In the genomic region with DNA sequence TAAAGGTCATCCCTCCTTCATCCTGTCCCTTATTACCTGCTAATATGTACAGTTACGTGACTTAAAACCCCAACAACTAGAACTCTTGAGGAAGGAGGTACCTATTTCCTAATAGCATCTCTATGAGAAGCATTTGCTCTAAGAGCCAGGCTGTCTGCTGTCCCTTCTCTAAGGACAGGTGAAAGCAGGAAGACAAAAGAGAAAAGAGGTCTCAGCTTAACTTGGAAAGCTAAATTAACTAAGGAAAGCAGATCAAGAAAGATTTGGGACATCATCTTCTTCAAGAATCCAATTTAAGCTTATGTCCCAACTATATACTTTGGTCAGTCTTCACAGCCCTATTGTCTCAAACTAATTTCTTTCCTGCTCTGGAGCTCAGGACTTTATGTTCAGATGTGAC, we compare ENCODE assay signal across 9 cellular contexts. TPM values are rescaled to one million over a fixed set of nuclear protein-coding genes. Genes with fewer than 3 reads are reported as not detected.
DNase-seq lines count a peak whose midpoint lies in the region; ATAC-seq and TF ChIP-seq lines count a peak whose summit lies in the region.
"Had no signal": no experiment of that assay in that cellular context is flagged by ENCODE, and none has a peak within 500 bp of the region (broad histone marks: within the 10 kb centered on the region; RNA-seq: fewer than 3 reads in every experiment).

No MANE protein-coding gene starts in this region.

- in situ Hi-C loops in GM23248 (cut with MboI): no loop called here

- H3K4me3 ChIP-seq in GM23248 (peak overlapping the region; percentile 87), fibroblast of the aortic adventitia (ENCODE audit: low read depth, low read length) (peak overlapping the region; percentile 82), skeletal muscle tissue (ENCODE audit: low read length in 3 of 3) (peak overlapping the region; percentile 78 to 93 (median 93))

- peaks cover 47% of the 10 kb centered on the region for H3K4me1 Mint-ChIP-seq in T-helper 17 cell

- H3K27me3 Mint-ChIP-seq in T-helper 17 cell: no peaks in the 10 kb centered on the region

- H3K4me1 ChIP-seq in GM23248 (ENCODE audit: insufficient read depth): peaks cover 31% of the 10 kb centered on the region
- H3K4me1 ChIP-seq in skeletal muscle tissue (ENCODE audit: control insufficient read depth in 3 of 3, insufficient read depth in 3 of 3, low read length in 3 of 3): peaks cover 33 to 47% (median 41%) of the 10 kb centered on the region in 3 donors

- H3K9ac ChIP-seq in GM23248 (peak overlapping the region; percentile 83), skeletal muscle tissue (ENCODE audit: low read depth in 1 of 3, low read length in 3 of 3) (peak overlapping the region; percentile 78 to 95 (median 93))

- 54 to 64% methylated on average over 1 of the region's 1 CpG for WGBS in GM23248 (ENCODE audit: low coverage in 1 of 2, low lambda C conversion rate in 2 of 2, missing lambda C conversion rate in 2 of 2), 2 experiments

- peaks cover 71% of the 10 kb centered on the region for H3K79me2 ChIP-seq in GM23248 (ENCODE audit: insufficient read depth)

- peaks cover 39% of the 10 kb centered on the region for H4K20me1 ChIP-seq in GM23248 (ENCODE audit: insufficient read depth)

- H3K27ac Mint-ChIP-seq in T-helper 17 cell: peak overlapping the region; percentile 84

- H3F3A ChIP-seq in GM23248 (ENCODE audit: insufficient read depth): peaks cover 18% of the 10 kb centered on the region; the same call in 1 of the 2 replicates

- H3K4me2 ChIP-seq in GM23248 (ENCODE audit: unreplicated experiment): peak overlapping the region; percentile 92

- no peak overlapping the region for H2AFZ ChIP-seq in GM23248

- no peaks in the 10 kb centered on the region for H3K9me3 ChIP-seq in GM23248 (ENCODE audit: low read depth)
- no peaks in the 10 kb centered on the region for H3K9me3 ChIP-seq in T-helper 17 cell (ENCODE audit: control insufficient read depth, low read length, poor library complexity, severe bottlenecking)
- no peaks in the 10 kb centered on the region for H3K9me3 ChIP-seq in skeletal muscle tissue (ENCODE audit: control insufficient read depth in 3 of 3, low read length in 3 of 3)

- ATAC-seq in T-helper 17 cell (no peak), HG03520 (IDR thresholded peaks at IDR 0.05; ENCODE audit: unreplicated experiment) (no peak)

- H3K4me3 Mint-ChIP-seq in T-helper 17 cell: peak overlapping the region; percentile 100

- no peaks in the 10 kb centered on the region for H3K27me3 ChIP-seq in GM23248 (replicated peaks; ENCODE audit: insufficient read depth)
- H3K27me3 ChIP-seq in skeletal muscle tissue (ENCODE audit: control insufficient read depth in 3 of 3, insufficient read depth in 3 of 3, low read length in 3 of 3): no peaks in the 10 kb centered on the region

- H3K36me3 ChIP-seq in GM23248 (ENCODE audit: low read depth) (0 out of 2 replicates have a peak, but pooled peaks cover 2% of the 10 kb centered on the region), skeletal muscle tissue (ENCODE audit: control insufficient read depth in 3 of 3, insufficient read depth in 3 of 3, low read length in 3 of 3) (peaks cover 3 to 9% (median 6%) of the 10 kb centered on the region in 3 donors)

- peak overlapping the region; percentile 67 for H3K27ac ChIP-seq in GM23248
- H3K27ac ChIP-seq in skeletal muscle tissue (ENCODE audit: low read depth, low read length): peak overlapping the region; percentile 94

- H3K36me3 Mint-ChIP-seq in T-helper 17 cell (ENCODE audit: low read depth): peaks cover 6% of the 10 kb centered on the region

- no peak for DNase-seq in GM23248
- DNase-seq in T-helper 17 cell: no peak
- DNase-seq in fibroblast of the aortic adventitia (ENCODE audit: low read depth): no peak
- no peak for DNase-seq in NCI-H146 (lab: John Stamatoyannopoulos, UW)
- no peak for DNase-seq in NCI-H2081 treated with DMSO at 0.1 percent for 48 hours (lab: John Stamatoyannopoulos, UW)
- DNase-seq in AG08395 (ENCODE audit: low spot score): no peak
- DNase-seq: NCI-H187 had no signal

- no peak for TF ChIP-seq CTCF in fibroblast of the aortic adventitia (IDR thresholded peaks at IDR 0.05; ENCODE audit: insufficient read depth, low read length)

- H3K9me2 ChIP-seq in GM23248 (ENCODE audit: insufficient read depth): no peaks in the 10 kb centered on the region

RNA-seq across cellular contexts. Expression of a gene that starts 2.9 kb away (rescaled TPM):
- 45.4 and 51.8 TPM in 2 replicates for total RNA-seq in GM23248 (2014; rRNA removed; shearing (Covaris generic))
- polyA plus RNA-seq in GM23248 (2016; fragmentation: Nextera tagmentation; extraction: Ambion mirVana): 17.6 and 17.7 TPM in 2 replicates
- 10 to 100 TPM; 13.5 to 17.2 TPM for total RNA-seq in T-helper 17 cell
- 31.2 and 44.1 TPM in 2 replicates for total RNA-seq in fibroblast of the aortic adventitia (ENCODE audit: low replicate concordance)
- total RNA-seq in skeletal muscle tissue: 55.3 TPM
